ENCODE assay signal across 1 cellular context in the genomic region with DNA sequence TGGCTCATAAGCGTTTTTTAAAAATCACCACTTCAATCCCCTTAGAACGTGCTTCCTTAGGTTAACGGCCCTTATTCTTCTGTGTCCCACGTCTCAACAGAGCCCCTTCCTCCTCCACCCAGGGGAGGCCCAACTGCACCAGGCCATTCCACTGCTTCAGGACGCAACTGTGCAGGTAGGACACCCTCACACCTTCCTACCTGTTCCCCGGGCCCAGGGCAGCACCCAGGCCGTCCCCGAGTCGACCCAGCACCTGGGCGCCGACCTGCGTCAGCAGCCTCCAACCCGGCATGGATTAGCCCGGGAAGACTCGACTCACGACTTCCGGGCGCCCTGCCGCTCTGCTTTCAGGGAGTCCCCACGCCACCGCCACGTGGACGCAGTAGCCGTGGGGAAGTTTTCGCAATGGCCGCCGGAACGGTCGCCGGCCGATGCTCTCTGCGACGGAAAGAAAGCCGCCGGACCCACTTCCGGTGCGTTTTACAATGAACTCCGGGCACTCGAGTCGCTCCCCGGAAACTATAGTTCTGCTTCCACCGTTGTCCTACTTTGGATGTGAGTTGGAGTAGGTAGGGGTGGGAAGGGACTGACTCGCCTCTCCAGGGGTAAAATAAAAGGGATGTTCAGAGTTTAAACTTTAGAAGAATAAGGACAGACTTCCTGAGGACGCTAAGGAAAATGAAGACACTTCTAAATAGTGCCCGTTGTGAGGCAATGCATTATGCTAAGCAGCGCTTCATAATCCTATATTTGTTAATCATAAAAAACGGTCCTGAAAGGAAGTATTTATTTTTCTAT.
TF ChIP-seq lines count a peak whose summit lies in the region.

A gene (minus strand): TSS at position 442 of the 798 bp plus-strand sequence. CDS start 150 bp downstream, at position 292.

TF ChIP-seq in HepG2, 621 proteins besides CTCF, POLR2A, EP300 and RAD21 (continued from another document):
- TF ChIP-seq, protein P1, sequence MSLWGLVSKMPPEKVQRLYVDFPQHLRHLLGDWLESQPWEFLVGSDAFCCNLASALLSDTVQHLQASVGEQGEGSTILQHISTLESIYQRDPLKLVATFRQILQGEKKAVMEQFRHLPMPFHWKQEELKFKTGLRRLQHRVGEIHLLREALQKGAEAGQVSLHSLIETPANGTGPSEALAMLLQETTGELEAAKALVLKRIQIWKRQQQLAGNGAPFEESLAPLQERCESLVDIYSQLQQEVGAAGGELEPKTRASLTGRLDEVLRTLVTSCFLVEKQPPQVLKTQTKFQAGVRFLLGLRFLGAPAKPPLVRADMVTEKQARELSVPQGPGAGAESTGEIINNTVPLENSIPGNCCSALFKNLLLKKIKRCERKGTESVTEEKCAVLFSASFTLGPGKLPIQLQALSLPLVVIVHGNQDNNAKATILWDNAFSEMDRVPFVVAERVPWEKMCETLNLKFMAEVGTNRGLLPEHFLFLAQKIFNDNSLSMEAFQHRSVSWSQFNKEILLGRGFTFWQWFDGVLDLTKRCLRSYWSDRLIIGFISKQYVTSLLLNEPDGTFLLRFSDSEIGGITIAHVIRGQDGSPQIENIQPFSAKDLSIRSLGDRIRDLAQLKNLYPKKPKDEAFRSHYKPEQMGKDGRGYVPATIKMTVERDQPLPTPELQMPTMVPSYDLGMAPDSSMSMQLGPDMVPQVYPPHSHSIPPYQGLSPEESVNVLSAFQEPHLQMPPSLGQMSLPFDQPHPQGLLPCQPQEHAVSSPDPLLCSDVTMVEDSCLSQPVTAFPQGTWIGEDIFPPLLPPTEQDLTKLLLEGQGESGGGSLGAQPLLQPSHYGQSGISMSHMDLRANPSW (CRISPR knock-in tag; IDR thresholded peaks at IDR 0.05; ENCODE audit: borderline replicate concordance) = peak; percentile 55; the same call in 1 of the 2 replicates
- TF ChIP-seq, protein P2, sequence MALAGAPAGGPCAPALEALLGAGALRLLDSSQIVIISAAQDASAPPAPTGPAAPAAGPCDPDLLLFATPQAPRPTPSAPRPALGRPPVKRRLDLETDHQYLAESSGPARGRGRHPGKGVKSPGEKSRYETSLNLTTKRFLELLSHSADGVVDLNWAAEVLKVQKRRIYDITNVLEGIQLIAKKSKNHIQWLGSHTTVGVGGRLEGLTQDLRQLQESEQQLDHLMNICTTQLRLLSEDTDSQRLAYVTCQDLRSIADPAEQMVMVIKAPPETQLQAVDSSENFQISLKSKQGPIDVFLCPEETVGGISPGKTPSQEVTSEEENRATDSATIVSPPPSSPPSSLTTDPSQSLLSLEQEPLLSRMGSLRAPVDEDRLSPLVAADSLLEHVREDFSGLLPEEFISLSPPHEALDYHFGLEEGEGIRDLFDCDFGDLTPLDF (CRISPR knock-in tag; IDR thresholded peaks at IDR 0.05) = peak; percentile 94
- peak; percentile 96; the same call in 1 of the 2 replicates for TF ChIP-seq BRD4 (CRISPR knock-in tag; IDR thresholded peaks at IDR 0.05)
- TF ChIP-seq ZFP37 (CRISPR knock-in tag; IDR thresholded peaks at IDR 0.05; ENCODE audit: borderline replicate concordance) = peak; percentile 93
- TF ChIP-seq, protein P3, sequence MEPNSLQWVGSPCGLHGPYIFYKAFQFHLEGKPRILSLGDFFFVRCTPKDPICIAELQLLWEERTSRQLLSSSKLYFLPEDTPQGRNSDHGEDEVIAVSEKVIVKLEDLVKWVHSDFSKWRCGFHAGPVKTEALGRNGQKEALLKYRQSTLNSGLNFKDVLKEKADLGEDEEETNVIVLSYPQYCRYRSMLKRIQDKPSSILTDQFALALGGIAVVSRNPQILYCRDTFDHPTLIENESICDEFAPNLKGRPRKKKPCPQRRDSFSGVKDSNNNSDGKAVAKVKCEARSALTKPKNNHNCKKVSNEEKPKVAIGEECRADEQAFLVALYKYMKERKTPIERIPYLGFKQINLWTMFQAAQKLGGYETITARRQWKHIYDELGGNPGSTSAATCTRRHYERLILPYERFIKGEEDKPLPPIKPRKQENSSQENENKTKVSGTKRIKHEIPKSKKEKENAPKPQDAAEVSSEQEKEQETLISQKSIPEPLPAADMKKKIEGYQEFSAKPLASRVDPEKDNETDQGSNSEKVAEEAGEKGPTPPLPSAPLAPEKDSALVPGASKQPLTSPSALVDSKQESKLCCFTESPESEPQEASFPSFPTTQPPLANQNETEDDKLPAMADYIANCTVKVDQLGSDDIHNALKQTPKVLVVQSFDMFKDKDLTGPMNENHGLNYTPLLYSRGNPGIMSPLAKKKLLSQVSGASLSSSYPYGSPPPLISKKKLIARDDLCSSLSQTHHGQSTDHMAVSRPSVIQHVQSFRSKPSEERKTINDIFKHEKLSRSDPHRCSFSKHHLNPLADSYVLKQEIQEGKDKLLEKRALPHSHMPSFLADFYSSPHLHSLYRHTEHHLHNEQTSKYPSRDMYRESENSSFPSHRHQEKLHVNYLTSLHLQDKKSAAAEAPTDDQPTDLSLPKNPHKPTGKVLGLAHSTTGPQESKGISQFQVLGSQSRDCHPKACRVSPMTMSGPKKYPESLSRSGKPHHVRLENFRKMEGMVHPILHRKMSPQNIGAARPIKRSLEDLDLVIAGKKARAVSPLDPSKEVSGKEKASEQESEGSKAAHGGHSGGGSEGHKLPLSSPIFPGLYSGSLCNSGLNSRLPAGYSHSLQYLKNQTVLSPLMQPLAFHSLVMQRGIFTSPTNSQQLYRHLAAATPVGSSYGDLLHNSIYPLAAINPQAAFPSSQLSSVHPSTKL (CRISPR knock-in tag; IDR thresholded peaks at IDR 0.05) = peak; percentile 80
- peak; percentile 95 for TF ChIP-seq ZNF616 (CRISPR knock-in tag; IDR thresholded peaks at IDR 0.05; ENCODE audit: low read depth)
- TF ChIP-seq SNRNP70 (IDR thresholded peaks at IDR 0.05; ENCODE audit: low read depth, low read length) = no peak
- peak; percentile 87; the same call in 1 of the 2 replicates for TF ChIP-seq ZFP82 (CRISPR knock-in tag; IDR thresholded peaks at IDR 0.05; ENCODE audit: borderline replicate concordance)
